ENCODE assay signal across 9 cellular contexts in genomic region chr2:10119601-10120157, GRCh38. TPM values are rescaled to one million over a fixed set of nuclear protein-coding genes. Genes with fewer than 3 reads are reported as not detected.
DNase-seq lines count a peak whose midpoint lies in the region; ATAC-seq, FAIRE-seq and TF ChIP-seq lines count a peak whose summit lies in the region.
"Had no signal": no experiment of that assay in that cellular context is flagged by ENCODE, and none has a peak within 500 bp of the region (broad histone marks: within the 10 kb centered on the region; RNA-seq: fewer than 3 reads in every experiment).

No MANE protein-coding gene starts in this region.

- WGBS in A549 (ENCODE audit: missing lambda C conversion rate) = 38% methylated on average over 14 of the region's 14 CpGs

- no peak for TF ChIP-seq RAD21 in A549 (conservative IDR thresholded peaks at IDR 0.05 in 1 of 2, IDR thresholded peaks at IDR 0.05 in 1 of 2)

- H3K27ac ChIP-seq in A549 = peak overlapping the region; percentile 88 to 95
- H3K27ac ChIP-seq in HUES6 (ENCODE audit: low read depth, low read length) = no peak overlapping the region
- peak overlapping the region in 1 of 2 donors; percentile 69 for H3K27ac ChIP-seq in breast epithelium
- no peak overlapping the region for H3K27ac ChIP-seq in muscle layer of colon (ENCODE audit: low read depth, low read length)

- POLR2A ChIA-PET in A549 (lab: Yijun Ruan, JAX) = interaction anchor here (0.5 to 1.3 kb wide), 2 partner anchors 40 to 290 kb away, joined by 5 read pairs; partner anchors contain the start of gene CYS1

- peak overlapping the region; percentile 42 for H3K9ac ChIP-seq in HUES6 (ENCODE audit: low read length)
- no peak overlapping the region for H3K9ac ChIP-seq in muscle layer of colon (ENCODE audit: low read length)

- CTCF ChIA-PET in A549 (lab: Yijun Ruan, JAX) = interaction anchor here (0.7 to 4.4 kb wide), 10 partner anchors 10 to 540 kb away, joined by 3 to 31 read pairs (median 4); partner anchors contain the start of gene ODC1

- TF ChIP-seq CTCF in A549 (IDR thresholded peaks at IDR 0.05) (no peak), breast epithelium (IDR thresholded peaks at IDR 0.05) (no peak)

- H3K36me3 ChIP-seq in HUES6 (ENCODE audit: control insufficient read depth, insufficient read depth, low read length) (peaks cover 12% of the 10 kb centered on the region), breast epithelium (no peaks in the 10 kb centered on the region), muscle layer of colon (ENCODE audit: insufficient read depth, low read length) (no peaks in the 10 kb centered on the region)

- H3K4me3 ChIP-seq in A549 (peak overlapping the region; percentile 76), HUES6 (ENCODE audit: low read depth, low read length) (peak overlapping the region; percentile 98), breast epithelium (peak overlapping the region; percentile 50 to 75 (median 74)), muscle layer of colon (ENCODE audit: low read depth in 1 of 2, low read length in 2 of 2) (peak overlapping the region; percentile 24 to 52)

- no peak for ATAC-seq in A549

- intact Hi-C loops in breast epithelium (cut with DNase I; ENCODE audit: low total_unique reads) = no loop called here

- FAIRE-seq in A549 (lab: Jason Lieb, UNC) (no peak), H54 (lab: Jason Lieb, UNC) (no peak), GM19239 (lab: Jason Lieb, UNC) (no peak)
- FAIRE-seq: HTR-8/SVneo had no signal

- H3K4me1 ChIP-seq in A549 = peaks cover 24% of the 10 kb centered on the region
- peaks cover 5% of the 10 kb centered on the region for H3K4me1 ChIP-seq in HUES6 (ENCODE audit: control insufficient read depth, insufficient read depth, low read length)
- peaks cover 4 to 12% of the 10 kb centered on the region in 2 donors for H3K4me1 ChIP-seq in breast epithelium
- peaks cover 15% of the 10 kb centered on the region for H3K4me1 ChIP-seq in muscle layer of colon (ENCODE audit: insufficient read depth, low read length)

- H3K9me3 ChIP-seq in A549 = no peaks in the 10 kb centered on the region
- H3K9me3 ChIP-seq in HUES6 (ENCODE audit: control insufficient read depth, insufficient read depth, low read depth, low read length) = no peaks in the 10 kb centered on the region
- H3K9me3 ChIP-seq in breast epithelium = no peaks in the 10 kb centered on the region
- no peaks in the 10 kb centered on the region for H3K9me3 ChIP-seq in muscle layer of colon (ENCODE audit: low read length)

- peak overlapping the region; percentile 80 for H3K4me2 ChIP-seq in A549

- DNase-seq in A549 (ENCODE audit: low read depth in 1 of 2, low spot score in 1 of 2) (no peak), breast epithelium (ENCODE audit: low spot score in 2 of 2) (no peak), H54 (ENCODE audit: insufficient read length, low spot score) (no peak), GM19239 (ENCODE audit: insufficient read length, low spot score) (no peak), dedifferentiated amniotic fluid mesenchymal stem cell (ENCODE audit: extremely low spot score) (no peak)
- no peak for DNase-seq in activated CD4-positive, CD25-positive, alpha-beta regulatory T cell (lab: John Stamatoyannopoulos, UW)

- H3K27me3 ChIP-seq in HUES6 (ENCODE audit: control insufficient read depth, insufficient read depth, low read length) (no peaks in the 10 kb centered on the region), breast epithelium (peaks cover 0 to 19% of the 10 kb centered on the region in 2 donors), muscle layer of colon (ENCODE audit: control insufficient read depth in 1 of 2, insufficient read depth in 2 of 2, low read length in 2 of 2) (peaks cover 7 to 17% of the 10 kb centered on the region in 2 donors)

- TF ChIP-seq EP300 in A549 (IDR thresholded peaks at IDR 0.05) = no peak

- TF ChIP-seq POLR2A in A549 (IDR thresholded peaks at IDR 0.05; ENCODE audit: low read length) (no peak), breast epithelium (IDR thresholded peaks at IDR 0.05) (no peak), H54 (IDR thresholded peaks at IDR 0.05; ENCODE audit: low read depth, low read length) (no peak)

TF ChIP-seq in A549, 52 proteins besides CTCF, POLR2A, EP300 and RAD21:
- TF ChIP-seq GATA3 (IDR thresholded peaks at IDR 0.05; ENCODE audit: borderline replicate concordance) (peak; percentile 5; the same call in 1 of the 2 replicates), JUNB (IDR thresholded peaks at IDR 0.05) (no peak), MYC (IDR thresholded peaks at IDR 0.05; ENCODE audit: borderline replicate concordance, low read length) (no peak), FOSB (CRISPR knock-in tag; IDR thresholded peaks at IDR 0.05) (no peak), PHF8 (IDR thresholded peaks at IDR 0.05; ENCODE audit: borderline replicate concordance, low read depth) (no peak), SMC3 (IDR thresholded peaks at IDR 0.05) (no peak), HDAC2 (IDR thresholded peaks at IDR 0.05) (peak; percentile 54; the same call in 1 of the 2 replicates), TFCP2L1 (CRISPR knock-in tag; IDR thresholded peaks at IDR 0.05) (no peak), KDM1A (IDR thresholded peaks at IDR 0.05; ENCODE audit: low read depth) (peak; percentile 69)

RNA-seq across cellular contexts. Expression of gene RRM2, which starts 2.9 kb away (rescaled TPM):
- polyA plus RNA-seq in A549 (2011; rRNA removed) (65.1 and 84.4 TPM in 2 replicates), A549 (2017; fragmentation: RNase III; extraction: RNeasy Plus Mini Kit Qiagen cat#74134 plus additional on column Dnase treatment) (111 to 150 TPM (median 121 TPM) in 3 replicates)
- 199 and 238 TPM in 2 replicates for polyA plus RNA-seq in A549 (2012; cell fraction: cytosol; rRNA removed)
- polyA plus RNA-seq in A549 (2012; cell fraction: nucleus; rRNA removed) = 130 and 275 TPM in 2 replicates
- polyA minus RNA-seq in A549 (2011; rRNA and poly(A)+ RNA removed) = 37.3 and 46.5 TPM in 2 replicates
- 1 to 10 TPM in 2 of 3 donors, under 1 TPM in 1; 0.98 to 2.6 (median 1.6) TPM for total RNA-seq in breast epithelium

RNA-seq across cellular contexts. Expression of gene CYS1, which starts 39.5 kb away (rescaled TPM):
- polyA plus RNA-seq in A549 (2011; rRNA removed) (0.53 and 0.68 TPM in 2 replicates), A549 (2017; fragmentation: RNase III; extraction: RNeasy Plus Mini Kit Qiagen cat#74134 plus additional on column Dnase treatment) (0.64 to 1.2 TPM (median 1.1 TPM) in 3 replicates)
- 0.41 and 0.87 TPM in 2 replicates for polyA plus RNA-seq in A549 (2012; cell fraction: cytosol; rRNA removed)
- polyA plus RNA-seq in A549 (2012; cell fraction: nucleus; rRNA removed) = 0.48 and 0.71 TPM in 2 replicates
- 0.17 and 1.2 TPM in 2 replicates for polyA minus RNA-seq in A549 (2011; rRNA and poly(A)+ RNA removed)
- total RNA-seq in breast epithelium = 1 to 10 TPM; 1.3 to 2.4 (median 1.6) TPM

Comparison
In these comparisons a context has a peak if more than half of its experiments do, and no peak if none do; other contexts are left out.
1. H3K27ac ChIP-seq: peak in A549 (2 of 2); none in HUES6 (single experiment) and muscle layer of colon (single experiment).
2. H3K4me3 ChIP-seq: peak in every context shown above with its lines; median percentile 98 in HUES6; 76 in A549; 74 in breast epithelium; 38 in muscle layer of colon.